In the genomic region with DNA sequence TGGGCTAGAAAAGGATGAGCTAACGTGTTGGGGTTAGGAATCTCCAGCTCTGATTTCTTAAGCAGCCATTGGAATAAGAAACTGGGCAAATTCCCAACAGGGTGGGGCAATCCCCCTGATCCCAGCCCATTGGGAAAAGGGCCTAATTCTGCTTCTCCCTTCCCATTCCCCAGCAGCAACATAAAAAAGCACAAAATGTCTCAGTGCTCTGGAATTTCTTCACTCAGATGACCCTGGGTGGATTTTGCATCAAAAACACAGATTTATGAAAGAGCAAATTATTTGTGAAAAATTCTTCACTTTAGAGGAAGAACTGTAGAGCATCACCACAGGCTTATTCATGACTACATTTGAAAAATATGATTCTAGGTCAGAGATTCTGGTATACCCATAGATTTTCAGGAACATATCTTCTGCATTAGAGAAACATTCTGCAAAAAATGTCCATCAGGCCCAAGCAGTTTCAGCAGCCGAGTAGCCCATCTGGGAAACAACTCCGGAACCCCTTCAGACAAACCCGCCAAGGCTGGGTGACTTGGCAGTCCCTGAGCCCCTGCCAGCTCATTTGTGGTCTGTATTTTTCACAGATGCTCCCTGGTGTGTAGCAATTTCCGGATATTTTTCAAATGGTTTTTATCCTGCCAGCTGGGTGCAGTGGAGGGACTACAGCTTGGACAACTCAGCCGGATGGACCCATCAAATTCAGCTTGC, we compare ENCODE assay signal across 1 cellular context.
TF ChIP-seq lines count a peak whose summit lies in the region.

No MANE protein-coding gene starts in this region.

TF ChIP-seq in GM23338, 12 proteins besides CTCF, POLR2A, EP300 and RAD21 (continued from another document):
- TF ChIP-seq, protein P1, sequence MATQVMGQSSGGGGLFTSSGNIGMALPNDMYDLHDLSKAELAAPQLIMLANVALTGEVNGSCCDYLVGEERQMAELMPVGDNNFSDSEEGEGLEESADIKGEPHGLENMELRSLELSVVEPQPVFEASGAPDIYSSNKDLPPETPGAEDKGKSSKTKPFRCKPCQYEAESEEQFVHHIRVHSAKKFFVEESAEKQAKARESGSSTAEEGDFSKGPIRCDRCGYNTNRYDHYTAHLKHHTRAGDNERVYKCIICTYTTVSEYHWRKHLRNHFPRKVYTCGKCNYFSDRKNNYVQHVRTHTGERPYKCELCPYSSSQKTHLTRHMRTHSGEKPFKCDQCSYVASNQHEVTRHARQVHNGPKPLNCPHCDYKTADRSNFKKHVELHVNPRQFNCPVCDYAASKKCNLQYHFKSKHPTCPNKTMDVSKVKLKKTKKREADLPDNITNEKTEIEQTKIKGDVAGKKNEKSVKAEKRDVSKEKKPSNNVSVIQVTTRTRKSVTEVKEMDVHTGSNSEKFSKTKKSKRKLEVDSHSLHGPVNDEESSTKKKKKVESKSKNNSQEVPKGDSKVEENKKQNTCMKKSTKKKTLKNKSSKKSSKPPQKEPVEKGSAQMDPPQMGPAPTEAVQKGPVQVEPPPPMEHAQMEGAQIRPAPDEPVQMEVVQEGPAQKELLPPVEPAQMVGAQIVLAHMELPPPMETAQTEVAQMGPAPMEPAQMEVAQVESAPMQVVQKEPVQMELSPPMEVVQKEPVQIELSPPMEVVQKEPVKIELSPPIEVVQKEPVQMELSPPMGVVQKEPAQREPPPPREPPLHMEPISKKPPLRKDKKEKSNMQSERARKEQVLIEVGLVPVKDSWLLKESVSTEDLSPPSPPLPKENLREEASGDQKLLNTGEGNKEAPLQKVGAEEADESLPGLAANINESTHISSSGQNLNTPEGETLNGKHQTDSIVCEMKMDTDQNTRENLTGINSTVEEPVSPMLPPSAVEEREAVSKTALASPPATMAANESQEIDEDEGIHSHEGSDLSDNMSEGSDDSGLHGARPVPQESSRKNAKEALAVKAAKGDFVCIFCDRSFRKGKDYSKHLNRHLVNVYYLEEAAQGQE (IDR thresholded peaks at IDR 0.05; ENCODE audit: unreplicated experiment): no peak
